In the genomic region with DNA sequence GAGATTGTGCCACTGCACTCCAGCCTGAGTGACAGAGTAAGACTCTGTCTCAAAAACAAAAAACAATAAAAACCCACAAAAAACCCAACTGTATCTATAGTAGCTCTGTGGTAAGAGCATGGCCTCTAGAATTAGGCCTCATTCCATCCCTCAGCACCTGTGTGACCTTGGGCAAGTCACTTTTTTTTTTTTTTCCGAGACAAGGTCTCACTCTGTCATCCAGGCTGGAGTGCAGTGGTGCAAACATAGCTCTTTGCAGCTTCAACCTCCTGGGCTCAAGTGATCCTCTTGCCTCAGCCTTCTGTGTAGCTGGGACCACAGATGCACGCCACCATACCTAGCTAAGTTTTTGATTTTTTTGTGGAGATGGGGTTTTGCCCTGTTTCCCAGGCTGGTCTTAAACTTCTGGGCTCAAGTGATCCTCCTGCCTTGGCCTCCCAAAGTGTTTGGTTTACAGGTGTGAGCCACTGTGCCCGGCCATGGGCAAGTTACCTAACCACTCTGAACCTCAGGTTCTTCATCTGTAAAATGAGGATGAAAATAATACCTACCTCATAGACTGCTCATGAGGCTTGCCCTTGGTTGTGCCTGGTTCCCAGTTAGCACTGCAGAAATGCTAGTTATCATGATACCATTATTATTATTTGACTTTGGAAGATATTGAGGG, we compare ENCODE assay signal across 31 cellular contexts. TPM values are rescaled to one million over a fixed set of nuclear protein-coding genes. Genes with fewer than 3 reads are reported as not detected.
"Had no signal": no experiment of that assay in that cellular context is flagged by ENCODE, and none has a peak within 500 bp of the region (broad histone marks: within the 10 kb centered on the region; RNA-seq: fewer than 3 reads in every experiment).

No MANE protein-coding gene starts in this region.

- H3K9me3 Mint-ChIP-seq: activated naive CD4-positive, alpha-beta T cell treated with anti-CD3 and anti-CD28 coated beads, Interleukin-2, amount 50 U/mL, for 24 hours; activated T-cell treated with anti-CD3 and anti-CD28 coated beads, Interleukin-2, amount 50 U/mL, for 24 hours; T-helper 2 cell treated with Interferon-gamma antibody and Interleukin-4, amounts not matched to agents 5 μg/mL and 100 μg/mL, for 36 hours had no signal

- H3K27me3 Mint-ChIP-seq: activated CD4-positive, alpha-beta T cell treated with anti-CD3 and anti-CD28 coated beads for 36 hours; activated naive CD4-positive, alpha-beta T cell treated with anti-CD3 and anti-CD28 coated beads, Interleukin-2, amount 50 U/mL, for 24 hours; activated T-cell treated with anti-CD3 and anti-CD28 coated beads, Interleukin-2, amount 50 U/mL, for 24 hours had no signal

- DNase-seq: activated CD4-positive, alpha-beta T cell treated with anti-CD3 and anti-CD28 coated beads for 36 hours; activated CD4-positive, alpha-beta T cell treated with anti-CD3 and anti-CD28 coated beads, Interleukin-2, amount 10 ng/mL, durations not matched to agents 7 days and 5 days; activated CD4-positive, alpha-beta T cell treated with anti-CD3 and anti-CD28 coated beads, Interleukin-2, amount 50 U/mL, for 48 hours; activated CD8-positive, alpha-beta T cell treated with anti-CD3 and anti-CD28 coated beads, Interleukin-2, amount 10 ng/mL, durations not matched to agents 7 days and 5 days; activated gamma-delta T cell; activated naive CD4-positive, alpha-beta T cell treated with Interleukin-2 at 50 U/mL for 16 hours; activated naive CD8-positive, alpha-beta T cell treated with anti-CD3 and anti-CD28 coated beads, Interleukin-2, amount 10 ng/mL, durations not matched to agents 7 days and 5 days; activated T-cell treated with anti-CD3 and anti-CD28 coated beads, Interleukin-2, amount 50 U/mL, for 24 hours; MM.1S; NCI-H1092; NCI-H1436 treated with DMSO at 0.1 percent for 48 hours; NCI-H1694 treated with DMSO at 0.1 percent for 48 hours; NCI-H2029; NCI-H2171; NCI-H510A; NCI-H526; NCI-H748 treated with DMSO at 0.1 percent for 48 hours; SHP77 treated with DMSO at 0.1 percent for 48 hours; SK-N-SH had no signal

- H3K4me3 Mint-ChIP-seq: activated CD4-positive, alpha-beta T cell treated with anti-CD3 and anti-CD28 coated beads for 36 hours; activated CD4-positive, alpha-beta T cell treated with anti-CD3 and anti-CD28 coated beads, Interleukin-2, amount 10 ng/mL, durations not matched to agents 7 days and 5 days; activated CD8-positive, alpha-beta T cell treated with anti-CD3 and anti-CD28 coated beads, Interleukin-2, amount 10 ng/mL, durations not matched to agents 7 days and 5 days; activated naive CD4-positive, alpha-beta T cell treated with anti-CD3 and anti-CD28 coated beads, Interleukin-2, amount 50 U/mL, for 24 hours; activated naive CD8-positive, alpha-beta T cell treated with anti-CD3 and anti-CD28 coated beads, Interleukin-2, amount 10 ng/mL, durations not matched to agents 7 days and 5 days; activated T-cell treated with anti-CD3 and anti-CD28 coated beads, Interleukin-2, amount 50 U/mL, for 24 hours; T-helper 1 cell treated with Interleukin-12 subunit alpha and Interleukin-12 subunit beta and Interleukin-4 antibody, amounts not matched to agents 30 μg/mL and 1 μg/mL, for 36 hours; T-helper 2 cell treated with Interferon-gamma antibody and Interleukin-4, amounts not matched to agents 5 μg/mL and 100 μg/mL, for 36 hours; WTC11 had no signal

- H3K9ac ChIP-seq: KMS-11, SK-N-SH had no signal

- H3K4me1 ChIP-seq: ascending aorta, breast epithelium, SJSA1 had no signal

- H3K4me3 ChIP-seq: ascending aorta, breast epithelium, SJSA1 had no signal

- H3K27ac Mint-ChIP-seq: activated CD4-positive, alpha-beta T cell treated with anti-CD3 and anti-CD28 coated beads for 36 hours; activated CD4-positive, alpha-beta T cell treated with anti-CD3 and anti-CD28 coated beads, Interleukin-2, amount 10 ng/mL, durations not matched to agents 7 days and 5 days; activated CD8-positive, alpha-beta T cell treated with anti-CD3 and anti-CD28 coated beads, Interleukin-2, amount 10 ng/mL, durations not matched to agents 7 days and 5 days; activated naive CD4-positive, alpha-beta T cell treated with anti-CD3 and anti-CD28 coated beads, Interleukin-2, amount 50 U/mL, for 24 hours; activated naive CD8-positive, alpha-beta T cell treated with anti-CD3 and anti-CD28 coated beads, Interleukin-2, amount 10 ng/mL, durations not matched to agents 7 days and 5 days; activated T-cell treated with anti-CD3 and anti-CD28 coated beads, Interleukin-2, amount 50 U/mL, for 24 hours; activated T-helper 2 cell treated with anti-CD3 and anti-CD28 coated beads, Interferon-gamma antibody, Interleukin-2, Interleukin-4, amounts not matched to agents 10 μg/mL and 5 μg/mL and 100 μg/mL, durations not matched to agents 14 hours and 24 hours and 36 hours; T-helper 1 cell treated with Interleukin-12 subunit alpha and Interleukin-12 subunit beta and Interleukin-4 antibody, amounts not matched to agents 30 μg/mL and 1 μg/mL, for 36 hours; T-helper 2 cell treated with Interferon-gamma antibody and Interleukin-4, amounts not matched to agents 5 μg/mL and 100 μg/mL, for 36 hours; WTC11 had no signal

- H3K36me3 Mint-ChIP-seq: activated naive CD8-positive, alpha-beta T cell treated with anti-CD3 and anti-CD28 coated beads, Interleukin-2, amount 10 ng/mL, durations not matched to agents 7 days and 5 days had no signal

- FAIRE-seq: TTC549 had no signal

- H3K9me3 ChIP-seq: SK-N-SH had no signal

- H3K27me3 ChIP-seq: ascending aorta, breast epithelium, SJSA1 had no signal

- H3K4me1 Mint-ChIP-seq: activated CD4-positive, alpha-beta T cell treated with anti-CD3 and anti-CD28 coated beads, Interleukin-2, amount 10 ng/mL, durations not matched to agents 7 days and 5 days; activated naive CD4-positive, alpha-beta T cell treated with anti-CD3 and anti-CD28 coated beads, Interleukin-2, amount 50 U/mL, for 24 hours; activated naive CD8-positive, alpha-beta T cell treated with anti-CD3 and anti-CD28 coated beads, Interleukin-2, amount 10 ng/mL, durations not matched to agents 7 days and 5 days had no signal

- ATAC-seq: activated CD4-positive, CD25-positive, alpha-beta regulatory T cell treated with anti-CD3 and anti-CD28 coated beads, Interleukin-2, amount 50 U/mL, for 24 hours; activated CD8-positive, alpha-beta T cell treated with anti-CD3 and anti-CD28 coated beads, Interleukin-2, amount 10 ng/mL, durations not matched to agents 7 days and 5 days; WTC11 had no signal

- H3K36me3 ChIP-seq: ascending aorta, breast epithelium, SJSA1 had no signal

- H3K27ac ChIP-seq: breast epithelium, KMS-11, SJSA1 had no signal

RNA-seq across cellular contexts. Expression of a gene that starts 15.3 kb away (rescaled TPM):
- total RNA-seq: activated CD4-positive, alpha-beta T cell treated with anti-CD3 and anti-CD28 coated beads for 36 hours; activated CD4-positive, alpha-beta T cell treated with anti-CD3 and anti-CD28 coated beads, Interleukin-2, amount 10 ng/mL, durations not matched to agents 7 days and 5 days; activated CD8-positive, alpha-beta T cell treated with anti-CD3 and anti-CD28 coated beads, Interleukin-2, amount 10 ng/mL, durations not matched to agents 7 days and 5 days; activated naive CD8-positive, alpha-beta T cell treated with anti-CD3 and anti-CD28 coated beads, Interleukin-2, amount 10 ng/mL, durations not matched to agents 7 days and 5 days; activated T-helper 2 cell treated with anti-CD3 and anti-CD28 coated beads, Interferon-gamma antibody, Interleukin-2, Interleukin-4, amounts not matched to agents 10 μg/mL and 5 μg/mL and 100 μg/mL, durations not matched to agents 14 hours and 24 hours and 36 hours; LHCN-M2 had no signal

RNA-seq across cellular contexts. Expression of a gene that starts 15.7 kb away (rescaled TPM):
- total RNA-seq: activated CD4-positive, alpha-beta T cell treated with anti-CD3 and anti-CD28 coated beads for 36 hours; activated CD4-positive, alpha-beta T cell treated with anti-CD3 and anti-CD28 coated beads, Interleukin-2, amount 10 ng/mL, durations not matched to agents 7 days and 5 days; activated CD8-positive, alpha-beta T cell treated with anti-CD3 and anti-CD28 coated beads, Interleukin-2, amount 10 ng/mL, durations not matched to agents 7 days and 5 days; activated T-helper 2 cell treated with anti-CD3 and anti-CD28 coated beads, Interferon-gamma antibody, Interleukin-2, Interleukin-4, amounts not matched to agents 10 μg/mL and 5 μg/mL and 100 μg/mL, durations not matched to agents 14 hours and 24 hours and 36 hours; ascending aorta; LHCN-M2 had no signal

RNA-seq across cellular contexts. Expression of a gene that starts 59.8 kb away (rescaled TPM):
- total RNA-seq: LHCN-M2, SJSA1 had no signal
